ENCODE assay signal across 15 cellular contexts in the genomic region with DNA sequence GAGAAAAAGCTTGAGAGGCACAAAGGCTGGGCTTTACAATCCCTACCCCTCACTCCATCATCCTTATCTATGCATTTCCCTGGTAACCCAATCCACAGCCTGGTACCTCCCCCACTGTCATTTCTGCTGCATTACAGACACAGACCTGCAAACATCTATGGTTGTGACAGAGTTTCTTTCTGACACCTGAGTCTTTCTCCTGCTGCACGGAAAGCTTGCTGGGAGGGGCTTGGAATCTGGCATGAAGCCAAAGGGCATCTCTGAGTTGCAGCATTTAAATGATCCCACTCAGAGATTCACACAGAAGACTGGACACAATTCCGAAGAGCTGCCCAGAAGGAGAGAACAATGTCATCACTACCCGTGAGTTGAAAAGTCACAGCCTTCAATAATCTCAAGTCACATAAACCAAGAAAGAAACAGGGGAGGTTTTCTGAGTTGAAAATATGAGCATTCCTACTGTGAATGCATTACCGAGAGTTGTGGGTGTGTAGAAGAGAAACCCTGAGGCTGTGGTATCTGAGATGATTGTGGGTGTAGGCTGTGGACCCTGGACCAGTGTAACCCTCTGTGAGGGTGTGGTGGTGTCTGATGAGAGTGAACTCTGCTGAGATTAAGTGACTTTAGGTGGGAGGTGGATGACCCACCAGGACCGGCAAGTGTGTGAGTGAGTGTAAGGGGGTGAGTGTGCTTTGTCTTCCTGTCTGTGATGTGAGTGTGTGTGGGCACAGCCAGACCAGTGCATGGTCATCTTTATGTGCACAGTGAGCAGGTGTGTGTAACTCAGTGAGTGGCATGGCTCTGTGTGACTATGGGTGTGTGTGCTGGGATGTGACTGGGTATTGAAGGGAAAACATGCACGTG.
A peak's percentile ranks its signal among the peaks of the same experiment; 100 is the strongest.
DNase-seq lines count a peak whose midpoint lies in the region; ATAC-seq lines count a peak whose summit lies in the region.
"Had no signal": no experiment of that assay in that cellular context is flagged by ENCODE, and none has a peak within 500 bp of the region (broad histone marks: within the 10 kb centered on the region; RNA-seq: fewer than 3 reads in every experiment).

A gene with protein sequence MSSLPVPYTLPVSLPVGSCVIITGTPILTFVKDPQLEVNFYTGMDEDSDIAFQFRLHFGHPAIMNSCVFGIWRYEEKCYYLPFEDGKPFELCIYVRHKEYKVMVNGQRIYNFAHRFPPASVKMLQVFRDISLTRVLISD (plus strand): TSS at position 301 of the 864 bp plus-strand sequence. CDS start 48 bp downstream, at position 349.

- ATAC-seq in GM21723 (IDR thresholded peaks at IDR 0.05; ENCODE audit: unreplicated experiment): peak; percentile 49
- ATAC-seq: HCT116; left cardiac atrium; naive thymus-derived CD8-positive, alpha-beta T cell had no signal

- DNase-seq in NCI-H1105 (lab: John Stamatoyannopoulos, UW) (peak; percentile 4), NCI-H1105 treated with DMSO at 0.1 percent for 48 hours (lab: John Stamatoyannopoulos, UW) (no peak), SW480 (ENCODE audit: low spot score) (peak; percentile 18), left kidney (ENCODE audit: low read depth, low spot score) (peak; percentile 84), NCI-H524 (lab: John Stamatoyannopoulos, UW) (no peak), NCI-H510A treated with DMSO at 0.1 percent for 48 hours (lab: John Stamatoyannopoulos, UW) (no peak), midbrain (lab: John Stamatoyannopoulos, UW) (no peak)
- DNase-seq: 8988T; endodermal cell; left cardiac atrium; naive thymus-derived CD8-positive, alpha-beta T cell; NCI-H1930; T1000 had no signal

Comparison
In these comparisons a context has a peak if more than half of its experiments do, and no peak if none do; other contexts are left out.
1. DNase-seq: peak in NCI-H1105 (single experiment), SW480 (single experiment) and left kidney (single experiment); none in NCI-H1105 treated with DMSO at 0.1 percent for 48 hours (single experiment), NCI-H524 (0 of 2), NCI-H510A treated with DMSO at 0.1 percent for 48 hours (single experiment) and midbrain (single experiment).